Comparison of ENCODE assay signal across 11 cellular contexts in genomic region chr17:70365098-70365583, GRCh38.
DNase-seq lines count a peak whose midpoint lies in the region; ATAC-seq and TF ChIP-seq lines count a peak whose summit lies in the region.
"Had no signal": no experiment of that assay in that cellular context is flagged by ENCODE, and none has a peak within 500 bp of the region (broad histone marks: within the 10 kb centered on the region; RNA-seq: fewer than 3 reads in every experiment).

No MANE protein-coding gene starts in this region.

- no peak for TF ChIP-seq POLR2A in sigmoid colon (IDR thresholded peaks at IDR 0.05)

- WGBS in sigmoid colon, 2 donors = 7 to 21% methylated on average over 2 of the region's 2 CpGs

- no peak overlapping the region for H3K27ac ChIP-seq in foreskin keratinocyte
- no peak overlapping the region for H3K27ac ChIP-seq in sigmoid colon
- H3K27ac ChIP-seq: colonic mucosa had no signal

- H3K4me3 Mint-ChIP-seq in stimulated activated naive CD8-positive, alpha-beta T cell treated with anti-CD3 and anti-CD28 coated beads, Interleukin-15, amount 100 ng/mL, for 72 hours = no peak overlapping the region

- no peaks in the 10 kb centered on the region for H3K27me3 ChIP-seq in foreskin keratinocyte
- H3K27me3 ChIP-seq in sigmoid colon = no peaks in the 10 kb centered on the region
- H3K27me3 ChIP-seq: colonic mucosa had no signal

- no peaks in the 10 kb centered on the region for H3K4me1 Mint-ChIP-seq in stimulated activated naive CD8-positive, alpha-beta T cell treated with anti-CD3 and anti-CD28 coated beads, Interleukin-15, amount 100 ng/mL, for 72 hours

- no peaks in the 10 kb centered on the region for H3K9me3 ChIP-seq in sigmoid colon
- H3K9me3 ChIP-seq: colonic mucosa had no signal

- H3K4me1 ChIP-seq in foreskin keratinocyte (no peaks in the 10 kb centered on the region), sigmoid colon (no peaks in the 10 kb centered on the region)
- H3K4me1 ChIP-seq: colonic mucosa had no signal

- intact Hi-C loops in sigmoid colon (cut with DNase I) = no loop called here

- H3K4me3 ChIP-seq in sigmoid colon = no peak overlapping the region
- H3K4me3 ChIP-seq: colonic mucosa had no signal

- ATAC-seq in GM21423 (IDR thresholded peaks at IDR 0.05; ENCODE audit: unreplicated experiment) (peak; percentile 84), HG03558 (IDR thresholded peaks at IDR 0.05; ENCODE audit: extremely low read depth, unreplicated experiment) (peak; percentile 88), foreskin keratinocyte (peak; percentile 46)
- no peak for ATAC-seq in stimulated activated naive CD8-positive, alpha-beta T cell treated with anti-CD3 and anti-CD28 coated beads, Interleukin-15, amount 100 ng/mL, for 72 hours
- ATAC-seq: Panc1 had no signal

- H3K27me3 Mint-ChIP-seq in stimulated activated naive CD8-positive, alpha-beta T cell treated with anti-CD3 and anti-CD28 coated beads, Interleukin-15, amount 100 ng/mL, for 72 hours = peaks cover 8% of the 10 kb centered on the region

- no peaks in the 10 kb centered on the region for H3K36me3 ChIP-seq in sigmoid colon
- H3K36me3 ChIP-seq: colonic mucosa had no signal

- TF ChIP-seq CTCF in foreskin keratinocyte (conservative IDR thresholded peaks at IDR 0.05) (no peak), sigmoid colon (IDR thresholded peaks at IDR 0.05) (no peak)

- no peak for TF ChIP-seq EP300 in sigmoid colon (IDR thresholded peaks at IDR 0.05)

- H3K27ac Mint-ChIP-seq in stimulated activated naive CD8-positive, alpha-beta T cell treated with anti-CD3 and anti-CD28 coated beads, Interleukin-15, amount 100 ng/mL, for 72 hours = no peak overlapping the region

- DNase-seq in AML-193 (lab: John Stamatoyannopoulos, UW) (peak; percentile 8 to 11), foreskin keratinocyte (peak; percentile 23 to 67), epidermal melanocyte (ENCODE audit: insufficient read length, low spot score) (no peak), sigmoid colon (no peak), HuH-7 (ENCODE audit: low spot score) (no peak)
- DNase-seq in stimulated activated naive CD8-positive, alpha-beta T cell treated with anti-CD3 and anti-CD28 coated beads, Interleukin-15, amount 100 ng/mL, for 72 hours = no peak
- DNase-seq: colonic mucosa, DND-41 had no signal

- H3K9me3 Mint-ChIP-seq in stimulated activated naive CD8-positive, alpha-beta T cell treated with anti-CD3 and anti-CD28 coated beads, Interleukin-15, amount 100 ng/mL, for 72 hours = peaks cover 0 to 5% of the 10 kb centered on the region in 2 donors

Comparison
In these comparisons a context has a peak if more than half of its experiments do, and no peak if none do; other contexts are left out.
1. DNase-seq: peak in AML-193 (2 of 2) and foreskin keratinocyte (2 of 2); none in epidermal melanocyte (single experiment), stimulated activated naive CD8-positive, alpha-beta T cell treated with anti-CD3 and anti-CD28 coated beads, Interleukin-15, amount 100 ng/mL, for 72 hours (0 of 2), sigmoid colon (single experiment) and HuH-7 (single experiment).